Comparison of ENCODE assay signal across 29 cellular contexts in genomic region chr4:1958276-1959103, GRCh38. TPM values are rescaled to one million over a fixed set of nuclear protein-coding genes. Genes with fewer than 3 reads are reported as not detected.
DNase-seq lines count a peak whose midpoint lies in the region; ATAC-seq and TF ChIP-seq lines count a peak whose summit lies in the region.
"Had no signal": no experiment of that assay in that cellular context is flagged by ENCODE, and none has a peak within 500 bp of the region (broad histone marks: within the 10 kb centered on the region; RNA-seq: fewer than 3 reads in every experiment).

No MANE protein-coding gene starts in this region.

- ATAC-seq in DND-41 (ENCODE audit: insufficient read depth, low read depth) (0 out of 3 replicates have a peak, but pooled peaks have one; percentile 25), lower lobe of right lung (peak; percentile 73 to 84), SK-N-SH treated with all-trans-retinoic acid at 6 μM for 48 hours (no peak)
- ATAC-seq: activated T-helper 17 cell treated with anti-CD3 and anti-CD28 coated beads, Interleukin-2, amount 50 U/mL, for 72 hours; GM23338; naive thymus-derived CD8-positive, alpha-beta T cell; stimulated activated naive B cell treated with anti-CD40 and anti-IgM and Interleukin-4, amounts not matched to agents 10 μg/mL and 1 μg/mL and 100 μg/mL, for 72 hours had no signal

- H4K20me1 ChIP-seq in DND-41 (ENCODE audit: insufficient read depth, low read length) (peaks cover 58% of the 10 kb centered on the region), GM23248 (ENCODE audit: insufficient read depth) (no peaks in the 10 kb centered on the region)

- TF ChIP-seq CTCF in DND-41 (IDR thresholded peaks at IDR 0.05; ENCODE audit: borderline replicate concordance, extremely low read depth, low read length, poor library complexity, severe bottlenecking) = no peak
- no peak for TF ChIP-seq CTCF in lower lobe of right lung (IDR thresholded peaks at IDR 0.05)

- DNase-seq in NCI-H2227 (lab: John Stamatoyannopoulos, UW; ENCODE audit: unreplicated experiment) (peak; percentile 1), NCI-H2227 treated with DMSO at 0.1 percent for 48 hours (lab: John Stamatoyannopoulos, UW) (no peak), DND-41 (no peak), lower lobe of right lung (peak; percentile 69), HT-29 (ENCODE audit: low spot score) (no peak), GM23248 (no peak)
- DNase-seq: 8988T; activated CD4-positive, alpha-beta T cell treated with anti-CD3 and anti-CD28 coated beads, Interleukin-2, amount 50 U/mL, for 48 hours; activated CD4-positive, CD25-positive, alpha-beta regulatory T cell treated with anti-CD3 and anti-CD28 coated beads, Interleukin-2, amount 50 U/mL, for 72 hours; activated CD8-positive, alpha-beta memory T cell treated with anti-CD3 and anti-CD28 coated beads, Interleukin-2, amount 50 U/mL, for 48 hours; aorta; Calu3; cortex of kidney; DMS79 treated with DMSO at 0.1 percent for 48 hours; effector memory CD4-positive, alpha-beta T cell; glutamatergic neuron; naive thymus-derived CD8-positive, alpha-beta T cell; NCI-H1105; NCI-H187 treated with DMSO at 0.1 percent for 48 hours; PC-9; stimulated activated naive B cell treated with anti-CD40 and anti-IgM and Interleukin-4, amounts not matched to agents 10 μg/mL and 1 μg/mL and 100 μg/mL, for 72 hours had no signal

- H3K27ac ChIP-seq in DND-41 (ENCODE audit: low read length) (no peak overlapping the region), angular gyrus (ENCODE audit: low read depth, low read length) (peak overlapping the region; percentile 63), lower lobe of right lung (no peak overlapping the region), GM23248 (no peak overlapping the region)
- H3K27ac ChIP-seq: C4-2B, cardiac muscle cell, PC-9, skin epidermis had no signal

- in situ Hi-C loops in GM23248 (cut with MboI) = no loop called here

- no peaks in the 10 kb centered on the region for H3K9me3 ChIP-seq in DND-41 (ENCODE audit: insufficient read depth, low read length, severe bottlenecking)
- H3K9me3 ChIP-seq in lower lobe of right lung = no peaks in the 10 kb centered on the region
- H3K9me3 ChIP-seq in GM23248 (ENCODE audit: low read depth) = no peaks in the 10 kb centered on the region

- no peak overlapping the region for H3K4me2 ChIP-seq in DND-41 (ENCODE audit: insufficient read depth, low read length)
- no peak overlapping the region for H3K4me2 ChIP-seq in GM23248 (ENCODE audit: unreplicated experiment)
- H3K4me2 ChIP-seq: GM23338, PC-9 had no signal

- peaks cover 73% of the 10 kb centered on the region for H3K79me2 ChIP-seq in DND-41 (ENCODE audit: insufficient read depth, low read length)
- H3K79me2 ChIP-seq in GM23248 (ENCODE audit: insufficient read depth) = peaks cover 14% of the 10 kb centered on the region; the same call in 1 of the 2 replicates

- intact Hi-C loops in lower lobe of right lung (cut with DNase I) = no loop called here

- no peak overlapping the region for H2AFZ ChIP-seq in DND-41 (ENCODE audit: low read depth, low read length)
- H2AFZ ChIP-seq in GM23248 = no peak overlapping the region
- H2AFZ ChIP-seq: GM23338, PC-9 had no signal

- 89 to 91% methylated on average over 15 of the region's 15 CpGs for WGBS in GM23248 (ENCODE audit: low coverage in 1 of 2, low lambda C conversion rate in 2 of 2, missing lambda C conversion rate in 2 of 2), 2 experiments

- no peaks in the 10 kb centered on the region for H3K9me2 ChIP-seq in GM23248 (ENCODE audit: insufficient read depth)

- H3K36me3 ChIP-seq in DND-41 (ENCODE audit: insufficient read depth, low read length) (peaks cover 100% of the 10 kb centered on the region), lower lobe of right lung (peaks cover 85% of the 10 kb centered on the region), GM23248 (ENCODE audit: low read depth) (peaks cover 20% of the 10 kb centered on the region; the same call in 1 of the 2 replicates)

- no peak overlapping the region for H3K9ac ChIP-seq in DND-41 (ENCODE audit: low read depth, low read length)
- no peak overlapping the region for H3K9ac ChIP-seq in GM23248

- H3F3A ChIP-seq in GM23248 (ENCODE audit: insufficient read depth) = no peaks in the 10 kb centered on the region

- H3K27me3 ChIP-seq in DND-41 (ENCODE audit: insufficient read depth, low read length, poor library complexity) (no peaks in the 10 kb centered on the region), lower lobe of right lung (ENCODE audit: low read depth) (no peaks in the 10 kb centered on the region), GM23248 (replicated peaks; ENCODE audit: insufficient read depth) (no peaks in the 10 kb centered on the region)
- H3K27me3 ChIP-seq: cardiac muscle cell had no signal

- no peak overlapping the region for H3K4me3 ChIP-seq in DND-41 (ENCODE audit: low read depth in 1 of 2, low read length in 2 of 2)
- no peak overlapping the region for H3K4me3 ChIP-seq in lower lobe of right lung
- H3K4me3 ChIP-seq in GM23248 = no peak overlapping the region
- H3K4me3 ChIP-seq: cardiac muscle cell, GM23338, lung, PC-9, skin epidermis had no signal

- H3K4me1 ChIP-seq in DND-41 (ENCODE audit: insufficient read depth, low read length) (no peaks in the 10 kb centered on the region), lower lobe of right lung (no peaks in the 10 kb centered on the region), GM23248 (ENCODE audit: insufficient read depth) (peaks cover 4% of the 10 kb centered on the region; the same call in 1 of the 2 replicates)

TF ChIP-seq in SK-N-SH treated with all-trans-retinoic acid at 6 μM for 48 hours, 23 proteins besides CTCF, POLR2A, EP300 and RAD21:
- TF ChIP-seq BACH2 (CRISPR knock-in tag; IDR thresholded peaks at IDR 0.05; ENCODE audit: borderline replicate concordance) (no peak), GLIS3 (CRISPR knock-in tag; IDR thresholded peaks at IDR 0.05) (no peak), ESRRG (CRISPR knock-in tag; IDR thresholded peaks at IDR 0.05) (no peak), POU6F1 (CRISPR knock-in tag; IDR thresholded peaks at IDR 0.05; ENCODE audit: borderline replicate concordance, low read depth) (no peak), PPARA (CRISPR knock-in tag; IDR thresholded peaks at IDR 0.05; ENCODE audit: borderline replicate concordance) (no peak), TOX (CRISPR knock-in tag; IDR thresholded peaks at IDR 0.05; ENCODE audit: borderline replicate concordance) (no peak), PATZ1 (CRISPR knock-in tag; IDR thresholded peaks at IDR 0.05; ENCODE audit: borderline replicate concordance) (no peak), TSHZ2 (CRISPR knock-in tag; IDR thresholded peaks at IDR 0.05) (no peak), ARNTL (CRISPR knock-in tag; IDR thresholded peaks at IDR 0.05; ENCODE audit: borderline replicate concordance, low read depth) (no peak)

RNA-seq across cellular contexts. Expression of gene NELFA, which starts 50.3 kb away (rescaled TPM):
- total RNA-seq in lower lobe of right lung = 22.6 TPM
- total RNA-seq in HT-29 (2014; rRNA removed; shearing (Covaris generic)) = 49.1 and 49.4 TPM in 2 replicates
- total RNA-seq in GM23248 (2014; rRNA removed; shearing (Covaris generic)) = 16.9 and 18.7 TPM in 2 replicates
- 23.6 and 23.9 TPM in 2 replicates for polyA plus RNA-seq in GM23248 (2016; fragmentation: Nextera tagmentation; extraction: Ambion mirVana)

Comparison
In these comparisons a context has a peak if more than half of its experiments do, and no peak if none do; other contexts are left out.
1. DNase-seq: peak in NCI-H2227 (single experiment) and lower lobe of right lung (single experiment); none in NCI-H2227 treated with DMSO at 0.1 percent for 48 hours (single experiment), DND-41 (single experiment), HT-29 (single experiment) and GM23248 (single experiment).